Comparison of ENCODE assay signal across 29 cellular contexts in the genomic region with DNA sequence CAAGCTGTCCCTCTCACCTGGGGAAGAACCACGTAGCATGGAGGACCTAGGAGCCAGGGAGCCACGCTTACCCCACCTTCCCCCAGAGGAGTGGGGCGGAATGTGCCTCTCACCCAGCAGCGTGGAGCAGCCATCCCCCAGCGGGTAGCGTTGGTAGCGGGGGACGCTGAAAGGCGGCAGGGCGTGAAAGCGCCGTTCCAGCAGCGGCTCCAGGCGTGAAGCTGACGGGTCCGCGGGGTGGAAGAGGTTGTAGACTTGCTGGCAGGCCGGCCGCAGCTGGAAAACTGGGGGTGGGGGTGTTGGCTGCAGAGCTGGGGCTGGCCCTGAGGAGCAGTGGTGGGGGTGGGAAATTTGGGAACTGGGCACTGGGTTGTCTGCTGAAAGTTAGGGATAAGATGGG.
"Had no signal": no experiment of that assay in that cellular context is flagged by ENCODE, and none has a peak within 500 bp of the region (broad histone marks: within the 10 kb centered on the region; RNA-seq: fewer than 3 reads in every experiment).

No MANE protein-coding gene starts in this region.

- H3K27ac Mint-ChIP-seq: activated CD4-positive, alpha-beta memory T cell treated with anti-CD3 and anti-CD28 coated beads, Interleukin-2, amount 10 ng/mL, durations not matched to agents 7 days and 5 days; activated CD4-positive, alpha-beta T cell treated with anti-CD3 and anti-CD28 coated beads, Interleukin-2, amount 10 ng/mL, durations not matched to agents 7 days and 5 days; activated naive CD4-positive, alpha-beta T cell treated with anti-CD3 and anti-CD28 coated beads, Interleukin-2, amount 50 U/mL, for 24 hours; activated naive CD8-positive, alpha-beta T cell treated with anti-CD3 and anti-CD28 coated beads, Interleukin-2, amount 50 U/mL, for 24 hours; dendritic cell treated with granulocyte-macrophage colony-stimulating factor and Interleukin-4, amounts not matched to agents 40 ng/mL and 50 ng/mL, for 4 days; endodermal cell; mesothelial cell of epicardium; T-helper 1 cell treated with Interleukin-12 subunit alpha and Interleukin-12 subunit beta and Interleukin-4 antibody, amounts not matched to agents 30 μg/mL and 1 μg/mL, for 36 hours; WTC11 had no signal

- H3K27ac ChIP-seq: skin epidermis, suprapubic skin, tibial artery, upper lobe of right lung had no signal

- H3K9me3 ChIP-seq: suprapubic skin, tibial artery, upper lobe of right lung had no signal

- H3K36me3 Mint-ChIP-seq: mesothelial cell of epicardium, naive B cell, WTC11 had no signal

- H3K4me3 ChIP-seq: skin epidermis, suprapubic skin, tibial artery, upper lobe of right lung had no signal

- DNase-seq: activated CD4-positive, alpha-beta memory T cell treated with anti-CD3 and anti-CD28 coated beads, Interleukin-2, amount 10 ng/mL, durations not matched to agents 7 days and 5 days; activated CD4-positive, alpha-beta T cell treated with anti-CD3 and anti-CD28 coated beads for 1 hour; activated CD4-positive, alpha-beta T cell treated with anti-CD3 and anti-CD28 coated beads, Interleukin-2, amount 10 ng/mL, durations not matched to agents 7 days and 5 days; activated CD8-positive, alpha-beta memory T cell treated with anti-CD3 and anti-CD28 coated beads, Interleukin-2, amount 50 U/mL, for 48 hours; activated gamma-delta T cell treated with Interleukin-2 at 50 U/mL for 16 hours; activated naive CD8-positive, alpha-beta T cell treated with anti-CD3 and anti-CD28 coated beads, Interleukin-2, amount 50 U/mL, for 24 hours; activated T-cell treated with anti-CD3 and anti-CD28 coated beads, Interleukin-2, amount 50 U/mL, for 24 hours; amygdala; central memory CD4-positive, alpha-beta T cell; endodermal cell; foreskin fibroblast; head of caudate nucleus; naive B cell; stimulated activated CD4-positive, alpha-beta T cell treated with anti-CD3 and anti-CD28 coated beads, Interleukin-4, amount 100 ng/mL, for 4 hours; stimulated activated CD8-positive, alpha-beta memory T cell treated with anti-CD3 and anti-CD28 coated beads, Interleukin-4, amount 100 ng/mL, for 48 hours; stimulated activated naive CD4-positive, alpha-beta T cell; SW 1271; upper lobe of right lung had no signal

- ATAC-seq: activated naive CD8-positive, alpha-beta T cell treated with anti-CD3 and anti-CD28 coated beads, Interleukin-2, amount 50 U/mL, for 24 hours; esophagus mucosa; sciatic nerve; upper lobe of right lung; WTC11 had no signal

- H3K27me3 ChIP-seq: suprapubic skin, tibial artery, upper lobe of right lung had no signal

- H3K9me3 Mint-ChIP-seq: activated CD4-positive, alpha-beta memory T cell treated with anti-CD3 and anti-CD28 coated beads, Interleukin-2, amount 10 ng/mL, durations not matched to agents 7 days and 5 days; activated CD4-positive, alpha-beta T cell treated with anti-CD3 and anti-CD28 coated beads, Interleukin-2, amount 10 ng/mL, durations not matched to agents 7 days and 5 days; activated naive CD4-positive, alpha-beta T cell treated with anti-CD3 and anti-CD28 coated beads, Interleukin-2, amount 50 U/mL, for 24 hours; activated naive CD8-positive, alpha-beta T cell treated with anti-CD3 and anti-CD28 coated beads, Interleukin-2, amount 50 U/mL, for 24 hours; activated T-cell treated with anti-CD3 and anti-CD28 coated beads, Interleukin-2, amount 50 U/mL, for 24 hours; dendritic cell treated with granulocyte-macrophage colony-stimulating factor and Interleukin-4, amounts not matched to agents 40 ng/mL and 50 ng/mL, for 4 days; endodermal cell; mesothelial cell of epicardium; naive B cell; T-helper 1 cell treated with Interleukin-12 subunit alpha and Interleukin-12 subunit beta and Interleukin-4 antibody, amounts not matched to agents 30 μg/mL and 1 μg/mL, for 36 hours; WTC11 had no signal

- H3K27me3 Mint-ChIP-seq: activated CD4-positive, alpha-beta memory T cell treated with anti-CD3 and anti-CD28 coated beads, Interleukin-2, amount 10 ng/mL, durations not matched to agents 7 days and 5 days; activated CD4-positive, alpha-beta T cell treated with anti-CD3 and anti-CD28 coated beads, Interleukin-2, amount 10 ng/mL, durations not matched to agents 7 days and 5 days; activated naive CD4-positive, alpha-beta T cell treated with anti-CD3 and anti-CD28 coated beads, Interleukin-2, amount 50 U/mL, for 24 hours; activated naive CD8-positive, alpha-beta T cell treated with anti-CD3 and anti-CD28 coated beads, Interleukin-2, amount 50 U/mL, for 24 hours; activated T-cell treated with anti-CD3 and anti-CD28 coated beads, Interleukin-2, amount 50 U/mL, for 24 hours; dendritic cell treated with granulocyte-macrophage colony-stimulating factor and Interleukin-4, amounts not matched to agents 40 ng/mL and 50 ng/mL, for 4 days; naive B cell had no signal

- H3K4me3 Mint-ChIP-seq: activated CD4-positive, alpha-beta memory T cell treated with anti-CD3 and anti-CD28 coated beads, Interleukin-2, amount 10 ng/mL, durations not matched to agents 7 days and 5 days; activated CD4-positive, alpha-beta T cell treated with anti-CD3 and anti-CD28 coated beads, Interleukin-2, amount 10 ng/mL, durations not matched to agents 7 days and 5 days; activated naive CD4-positive, alpha-beta T cell treated with anti-CD3 and anti-CD28 coated beads, Interleukin-2, amount 50 U/mL, for 24 hours; activated naive CD8-positive, alpha-beta T cell treated with anti-CD3 and anti-CD28 coated beads, Interleukin-2, amount 50 U/mL, for 24 hours; activated T-cell treated with anti-CD3 and anti-CD28 coated beads, Interleukin-2, amount 50 U/mL, for 24 hours; dendritic cell treated with granulocyte-macrophage colony-stimulating factor and Interleukin-4, amounts not matched to agents 40 ng/mL and 50 ng/mL, for 4 days; endodermal cell; mesothelial cell of epicardium; naive B cell; T-helper 1 cell treated with Interleukin-12 subunit alpha and Interleukin-12 subunit beta and Interleukin-4 antibody, amounts not matched to agents 30 μg/mL and 1 μg/mL, for 36 hours; WTC11 had no signal

- H3K4me1 Mint-ChIP-seq: activated CD4-positive, alpha-beta T cell treated with anti-CD3 and anti-CD28 coated beads, Interleukin-2, amount 10 ng/mL, durations not matched to agents 7 days and 5 days; activated naive CD4-positive, alpha-beta T cell treated with anti-CD3 and anti-CD28 coated beads, Interleukin-2, amount 50 U/mL, for 24 hours; endodermal cell; mesothelial cell of epicardium; naive B cell; WTC11 had no signal

- H3K4me1 ChIP-seq: suprapubic skin, upper lobe of right lung had no signal

- FAIRE-seq: islet of Langerhans had no signal
